Comparison of ENCODE assay signal across 1 cellular context in genomic region chr19:3849092-3849491, GRCh38.
TF ChIP-seq lines count a peak whose summit lies in the region.

No MANE protein-coding gene starts in this region.

TF ChIP-seq in WTC11, 78 proteins besides CTCF, POLR2A, EP300 and RAD21 (continued from another document):
- TF ChIP-seq AR (CRISPR knock-in tag; IDR thresholded peaks at IDR 0.05) (no peak), USF2 (CRISPR knock-in tag; IDR thresholded peaks at IDR 0.05) (no peak), ZBTB21 (CRISPR knock-in tag; IDR thresholded peaks at IDR 0.05; ENCODE audit: borderline replicate concordance) (no peak)
TF ChIP-seq in WTC11: peak in this region for 0.
